Comparison of ENCODE assay signal across 8 cellular contexts in the genomic region with DNA sequence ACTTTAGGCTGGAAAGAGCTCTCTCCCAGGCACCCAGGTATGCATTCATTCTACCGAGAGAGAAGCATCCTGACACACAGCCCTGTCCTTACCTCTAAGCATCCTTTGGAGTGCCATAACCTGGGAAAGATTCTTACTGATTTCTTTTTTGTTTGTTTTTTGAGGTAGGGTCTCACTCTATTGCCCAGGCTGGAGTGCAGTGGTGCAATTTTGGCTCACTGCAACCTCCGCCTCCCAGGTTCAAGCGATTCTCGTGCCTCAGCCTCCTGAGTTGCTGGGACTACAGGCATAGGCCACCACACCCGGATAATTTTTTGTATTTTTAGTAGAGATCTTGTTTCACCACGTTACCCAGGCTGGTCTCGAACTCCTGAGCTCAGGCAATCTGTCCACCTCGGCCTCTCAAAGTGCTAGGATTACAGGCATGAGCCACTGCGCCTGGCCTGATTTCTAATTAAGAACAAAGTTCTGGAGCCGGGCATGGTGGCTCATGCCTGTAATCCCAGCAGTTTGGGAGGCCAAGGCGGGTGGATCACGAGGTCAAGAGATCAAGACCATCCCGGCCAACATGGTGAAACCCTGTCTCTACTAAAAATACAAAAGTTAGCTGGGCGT. TPM values are rescaled to one million over a fixed set of nuclear protein-coding genes. Genes with fewer than 3 reads are reported as not detected.
A peak's percentile ranks its signal among the peaks of the same experiment; 100 is the strongest.
DNase-seq lines count a peak whose midpoint lies in the region; ATAC-seq and TF ChIP-seq lines count a peak whose summit lies in the region.
"Not testable (repeated sequence)": the region's sequence is repeated elsewhere in the genome, so short reads cannot be mapped to it uniquely, and the experiment has no call there.

No MANE protein-coding gene starts in this region.

- not testable (repeated sequence) for H2AFZ ChIP-seq in IMR-90 (replicated peaks; ENCODE audit: low read length, poor library complexity); mesenchymal stem cell (ENCODE audit: low read depth, low read length)

- H3K4me3 Mint-ChIP-seq in WTC11, endodermal cell: not testable (repeated sequence)

- not testable (repeated sequence) for H4K91ac ChIP-seq in IMR-90 (ENCODE audit: insufficient read depth, low read depth, low read length); mesenchymal stem cell (ENCODE audit: low read length)

- not testable (repeated sequence) for TF ChIP-seq POLR2A in IMR-90 (IDR thresholded peaks at IDR 0.05; ENCODE audit: low read depth, low read length)

- H3K4me2 ChIP-seq in IMR-90 (ENCODE audit: low read depth, low read length); mesenchymal stem cell (ENCODE audit: low read length, poor library complexity, severe bottlenecking); mesendoderm (ENCODE audit: low read length): not testable (repeated sequence)

- H3K4me3 ChIP-seq in HEK293 (ENCODE audit: low read depth, low read length); IMR-90 (ENCODE audit: insufficient read depth, low read depth, low read length); endodermal cell (ENCODE audit: low read length); cardiac muscle cell; mesenchymal stem cell (ENCODE audit: insufficient read depth in 1 of 2, low read depth in 1 of 2, low read length in 2 of 2); mesendoderm (ENCODE audit: low read length): not testable (repeated sequence)

- not testable (repeated sequence) for H3K27me3 ChIP-seq in IMR-90 (ENCODE audit: control insufficient read depth, insufficient read depth, low read length); endodermal cell (ENCODE audit: control insufficient read depth, insufficient read depth, low read length, poor library complexity, severe bottlenecking); cardiac muscle cell; mesenchymal stem cell (ENCODE audit: control insufficient read depth in 1 of 2, insufficient read depth in 1 of 2, low read length in 2 of 2); mesendoderm (ENCODE audit: insufficient read depth, low read length, poor library complexity)

- TF ChIP-seq RAD21 in IMR-90 (IDR thresholded peaks at IDR 0.05; ENCODE audit: low read length), result not testable (repeated sequence)

- not testable (repeated sequence) for H2BK12ac ChIP-seq in mesenchymal stem cell (ENCODE audit: low read length in 2 of 2)

- H3K14ac ChIP-seq in IMR-90 (replicated peaks; ENCODE audit: low read depth, low read length); mesenchymal stem cell (ENCODE audit: low read length in 2 of 2): not testable (repeated sequence)

- not testable (repeated sequence) for H4K5ac ChIP-seq in IMR-90 (ENCODE audit: low read depth, low read length); mesendoderm (ENCODE audit: low read length)

- H2AK5ac ChIP-seq in IMR-90 (ENCODE audit: low read depth, low read length) (0 out of 2 replicates have a peak overlapping the region, but pooled peaks have one; percentile 16), mesenchymal stem cell (ENCODE audit: low read length, severe bottlenecking) (peak overlapping the region; percentile 9)
- not testable (repeated sequence) for H2AK5ac ChIP-seq in mesendoderm (ENCODE audit: low read length)

- H3K4me1 ChIP-seq in HEK293 (ENCODE audit: control insufficient read depth, insufficient read depth, low read length); IMR-90 (ENCODE audit: control insufficient read depth, insufficient read depth, low read length); endodermal cell (ENCODE audit: control insufficient read depth, insufficient read depth, low read length); cardiac muscle cell (ENCODE audit: low read depth); mesendoderm (ENCODE audit: control insufficient read depth, low read depth, low read length): not testable (repeated sequence)
- peaks cover 21% of the 10 kb centered on the region for H3K4me1 ChIP-seq in mesenchymal stem cell (ENCODE audit: control insufficient read depth, insufficient read depth, low read depth, low read length)

- not testable (repeated sequence) for H3K27ac ChIP-seq in HEK293 (ENCODE audit: extremely low read depth, low read depth, low read length); IMR-90 (ENCODE audit: insufficient read depth, low read length); endodermal cell (ENCODE audit: low read depth, low read length); mesenchymal stem cell (ENCODE audit: low read length, poor library complexity, severe bottlenecking); mesendoderm (ENCODE audit: low read depth, low read length)
- peak overlapping the region; percentile 72 for H3K27ac ChIP-seq in cardiac muscle cell

- H3K79me2 ChIP-seq in mesendoderm (ENCODE audit: control insufficient read depth, insufficient read depth, low read length), result not testable (repeated sequence)

- in situ Hi-C loops in IMR-90 (cut with MboI; ENCODE audit: low sequenced_read_pairs), result not testable (repeated sequence)

- H2BK15ac ChIP-seq in IMR-90 (ENCODE audit: low read depth, low read length); mesenchymal stem cell (ENCODE audit: low read depth, poor library complexity, severe bottlenecking); mesendoderm (replicated peaks; ENCODE audit: low read depth): not testable (repeated sequence)

- not testable (repeated sequence) for H3K9ac ChIP-seq in IMR-90 (ENCODE audit: low read depth, low read length); endodermal cell (ENCODE audit: extremely low read depth, low read length, poor library complexity, severe bottlenecking); mesenchymal stem cell (ENCODE audit: low read length); mesendoderm (ENCODE audit: low read length)

- WGBS in IMR-90 (ENCODE audit: extremely low coverage in 2 of 2, insufficient read length in 1 of 2), 2 experiments, result 89% methylated on average over 4 of the region's 14 CpGs; no CpG with 5 or more reads in 1 of the 2 experiments
- WGBS in endodermal cell (ENCODE audit: insufficient coverage in 1 of 2, insufficient read length in 1 of 2), 2 experiments, result 97% methylated on average over 13 to 14 of the region's 14 CpGs
- 96% methylated on average over 13 of the region's 14 CpGs for WGBS in mesenchymal stem cell
- no CpG with 5 or more reads among the region's 14 CpGs for WGBS in mesendoderm (ENCODE audit: extremely low coverage, insufficient coverage, low lambda C conversion rate)

- POLR2A ChIA-PET in HEK293 (lab: Yijun Ruan, JAX), result interaction anchor here (0.7 kb wide), 2 partner anchors 75 to 220 kb away, joined by 3 to 7 read pairs; no protein-coding TSS in a partner anchor
- POLR2A ChIA-PET in IMR-90 (lab: Charles Lee; ENCODE audit: unreplicated experiment); WTC11 (lab: Charles Lee): not testable (repeated sequence)

- not testable (repeated sequence) for H2BK5ac ChIP-seq in IMR-90 (ENCODE audit: low read depth, low read length, poor library complexity, severe bottlenecking); mesenchymal stem cell (ENCODE audit: low read depth, low read length, poor library complexity, severe bottlenecking); mesendoderm (ENCODE audit: low read length)

- H3K27me3 Mint-ChIP-seq in WTC11 (ENCODE audit: low read depth); endodermal cell (ENCODE audit: insufficient read depth): not testable (repeated sequence)

- not testable (repeated sequence) for H3K36me3 ChIP-seq in HEK293 (ENCODE audit: control insufficient read depth in 2 of 2, insufficient read depth in 1 of 2, low read length in 2 of 2); IMR-90 (ENCODE audit: control insufficient read depth, insufficient read depth, low read length); endodermal cell (ENCODE audit: control insufficient read depth, insufficient read depth, low read length); cardiac muscle cell; mesenchymal stem cell (ENCODE audit: control insufficient read depth in 1 of 2, insufficient read depth in 2 of 2, low read depth in 1 of 2, low read length in 2 of 2); mesendoderm (ENCODE audit: control insufficient read depth, insufficient read depth, low read length)

- H2BK120ac ChIP-seq in IMR-90 (ENCODE audit: low read depth, low read length); mesenchymal stem cell (ENCODE audit: low read depth, low read length); mesendoderm (ENCODE audit: low read depth, low read length): not testable (repeated sequence)

- H3K18ac ChIP-seq in IMR-90 (ENCODE audit: low read depth, low read length); mesendoderm (ENCODE audit: low read length): not testable (repeated sequence)
- peak overlapping the region in 1 of 2 experiments; percentile 12 for H3K18ac ChIP-seq in mesenchymal stem cell (ENCODE audit: low read depth in 1 of 2, low read length in 2 of 2)

- H2BK20ac ChIP-seq in IMR-90 (ENCODE audit: low read depth, low read length), result not testable (repeated sequence)

- not testable (repeated sequence) for H3K9me1 ChIP-seq in IMR-90 (ENCODE audit: insufficient read depth, low read length)

- H4K8ac ChIP-seq in IMR-90 (ENCODE audit: low read depth in 2 of 2, low read length in 2 of 2); mesenchymal stem cell (ENCODE audit: low read length); mesendoderm (ENCODE audit: low read depth, low read length): not testable (repeated sequence)

- H3K9me3 ChIP-seq in HEK293 (ENCODE audit: control insufficient read depth, insufficient read depth, low read depth, low read length); IMR-90 (ENCODE audit: control insufficient read depth, insufficient read depth, low read length); endodermal cell (ENCODE audit: control insufficient read depth, low read length); cardiac muscle cell (ENCODE audit: low read depth); mesenchymal stem cell (ENCODE audit: control insufficient read depth, low read length): not testable (repeated sequence)

- not testable (repeated sequence) for H3K23ac ChIP-seq in IMR-90 (ENCODE audit: low read depth, low read length); mesenchymal stem cell (ENCODE audit: low read length in 2 of 2); mesendoderm (ENCODE audit: low read length)

- CTCF ChIA-PET in HEK293 (lab: Yijun Ruan, JAX) (interaction anchor here (2.3 kb wide), 1 partner anchor 34 kb away, joined by 8 read pairs; no protein-coding TSS in a partner anchor), WTC11 (lab: Charles Lee) (interaction anchor here (2.1 to 3.1 kb wide), 2 partner anchors 35 to 145 kb away, joined by 9 to 11 read pairs; a partner anchor contains a TSS)
- CTCF ChIA-PET in IMR-90 (lab: Yijun Ruan, JAX), result not testable (repeated sequence)

- H3K4ac ChIP-seq in IMR-90 (ENCODE audit: low read depth, low read length); mesenchymal stem cell (ENCODE audit: low read depth in 1 of 2, low read length in 2 of 2); mesendoderm (ENCODE audit: low read depth, low read length): not testable (repeated sequence)

- not testable (repeated sequence) for H3K27ac Mint-ChIP-seq in WTC11
- peak overlapping the region; percentile 66 for H3K27ac Mint-ChIP-seq in endodermal cell

- TF ChIP-seq CTCF in HEK293 (tag by site-specific recombination; IDR thresholded peaks at IDR 0.05); IMR-90 (conservative IDR thresholded peaks at IDR 0.05; ENCODE audit: low read depth, low read length); WTC11 (IDR thresholded peaks at IDR 0.05); endodermal cell (conservative IDR thresholded peaks at IDR 0.05); cardiac muscle cell (IDR thresholded peaks at IDR 0.05; ENCODE audit: low read depth, low read length): not testable (repeated sequence)

- H3K9me3 Mint-ChIP-seq in WTC11, endodermal cell: not testable (repeated sequence)

- H3K36me3 Mint-ChIP-seq in WTC11; endodermal cell (ENCODE audit: low read depth): not testable (repeated sequence)

- not testable (repeated sequence) for H2AK9ac ChIP-seq in IMR-90 (replicated peaks; ENCODE audit: low read depth, low read length, poor library complexity)

- ATAC-seq in IMR-90 (ENCODE audit: low read depth); WTC11: not testable (repeated sequence)

- H3K4me1 Mint-ChIP-seq in WTC11 (peaks cover 17% of the 10 kb centered on the region), endodermal cell (peaks cover 14% of the 10 kb centered on the region)

- H4K20me1 ChIP-seq in IMR-90 (ENCODE audit: insufficient read depth, low read length), result not testable (repeated sequence)

- dilution Hi-C loops in IMR-90 (cut with HindIII; ENCODE audit: low sequenced_read_pairs, unreplicated experiment), result not testable (repeated sequence)

- not testable (repeated sequence) for H3K56ac ChIP-seq in IMR-90 (ENCODE audit: extremely low read depth, insufficient read depth, low read length)
- H3K56ac ChIP-seq in mesendoderm (ENCODE audit: low read length), result peak overlapping the region; percentile 42

- H3K79me1 ChIP-seq in IMR-90 (ENCODE audit: low read depth in 1 of 2, low read length in 2 of 2) (peaks cover 0 to 19% of the 10 kb centered on the region in 2 experiments; a peak in 2 of 4 replicates), mesenchymal stem cell (replicated peaks; ENCODE audit: low read length, poor library complexity, severe bottlenecking) (peaks cover 27% of the 10 kb centered on the region)
- H3K79me1 ChIP-seq in mesendoderm (ENCODE audit: low read length), result not testable (repeated sequence)

- not testable (repeated sequence) for DNase-seq in IMR-90; WTC11 (ENCODE audit: low spot score); endodermal cell; cardiac muscle cell (ENCODE audit: low read depth in 1 of 2, low spot score in 1 of 2); mesenchymal stem cell; mesendoderm
- DNase-seq in mesenteric fat pad (ENCODE audit: low spot score), result peak; percentile 65

- intact Hi-C loops in IMR-90 (cut with micrococcal nuclease), result not testable (repeated sequence)

- not testable (repeated sequence) for BruUV-seq in IMR-90 (replicated peaks; lab: Mats Ljungman, UMichigan)

RNA-seq across cellular contexts. Expression of a gene that starts 10.9 kb away (rescaled TPM):
- total RNA-seq in IMR-90 (2012; rRNA removed), result 14.5 and 15.8 TPM in 2 replicates
- polyA plus RNA-seq in IMR-90 (2012; rRNA removed), result 8.3 and 9.0 TPM in 2 replicates
- 6.4 and 6.6 TPM in 2 replicates for polyA plus RNA-seq in IMR-90 (2012; cell fraction: cytosol; rRNA removed)
- 9.1 and 16.7 TPM in 2 replicates for polyA plus RNA-seq in IMR-90 (2012; cell fraction: nucleus; rRNA removed; ENCODE audit: low replicate concordance)
- total RNA-seq in WTC11 (2021), result 56.2 to 60.6 TPM (median 58.5 TPM) in 3 replicates
- 10 to 100 TPM; 68.2 to 76.2 TPM for total RNA-seq in endodermal cell
- polyA plus RNA-seq in endodermal cell (2013, experiment 1 of 2), result 34.3 TPM
- 30.7 TPM for polyA plus RNA-seq in endodermal cell (2013, experiment 2 of 2)
- 42.3 and 61.6 TPM in 2 replicates for total RNA-seq in cardiac muscle cell
- polyA plus RNA-seq in cardiac muscle cell, result 19.7 and 22.8 TPM in 2 replicates
- 9.1 TPM for polyA plus RNA-seq in mesenchymal stem cell (2013, experiment 1 of 2)
- polyA plus RNA-seq in mesenchymal stem cell (2013, experiment 2 of 2), result 8.8 TPM
- polyA plus RNA-seq in mesendoderm (2013, experiment 1 of 2), result 16.1 TPM
- 16.3 TPM for polyA plus RNA-seq in mesendoderm (2013, experiment 2 of 2)
- total RNA-seq in mesenteric fat pad, result 17.9 TPM
